In the genomic region with DNA sequence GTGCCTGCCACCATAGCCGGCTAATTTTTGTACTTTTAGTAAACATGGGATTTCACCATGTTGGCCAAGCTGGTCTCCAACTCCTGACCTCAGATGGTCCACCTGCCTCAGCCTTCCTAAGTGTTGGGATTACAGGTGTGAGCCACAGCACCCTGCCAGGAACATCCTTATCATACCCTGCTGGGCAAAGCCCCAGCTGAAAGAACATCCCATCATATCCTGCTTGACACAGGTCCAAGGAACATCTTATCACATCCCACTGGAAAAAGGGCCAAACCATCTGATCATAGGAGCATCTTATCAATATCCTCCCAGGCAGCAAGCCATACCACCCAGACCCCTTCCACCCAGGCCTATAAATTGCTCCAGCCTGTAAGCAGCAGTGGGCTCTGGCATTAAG, we compare ENCODE assay signal across 4 cellular contexts.
"Had no signal": no experiment of that assay in that cellular context is flagged by ENCODE, and none has a peak within 500 bp of the region (broad histone marks: within the 10 kb centered on the region; RNA-seq: fewer than 3 reads in every experiment).

No MANE protein-coding gene starts in this region.

- DNase-seq: IMR-90 had no signal

- ATAC-seq: HepG2, K562 had no signal

- H3K4me3 ChIP-seq: K562 had no signal

- H3K27ac ChIP-seq: HL-60 had no signal
